In genomic region chr9:6716766-6717165, GRCh38 we compare ENCODE assay signal across 1 cellular context.
TF ChIP-seq lines count a peak whose summit lies in the region.

No MANE protein-coding gene starts in this region.

TF ChIP-seq in HepG2, 621 proteins besides CTCF, POLR2A, EP300 and RAD21 (continued from another document):
- TF ChIP-seq, protein P1, sequence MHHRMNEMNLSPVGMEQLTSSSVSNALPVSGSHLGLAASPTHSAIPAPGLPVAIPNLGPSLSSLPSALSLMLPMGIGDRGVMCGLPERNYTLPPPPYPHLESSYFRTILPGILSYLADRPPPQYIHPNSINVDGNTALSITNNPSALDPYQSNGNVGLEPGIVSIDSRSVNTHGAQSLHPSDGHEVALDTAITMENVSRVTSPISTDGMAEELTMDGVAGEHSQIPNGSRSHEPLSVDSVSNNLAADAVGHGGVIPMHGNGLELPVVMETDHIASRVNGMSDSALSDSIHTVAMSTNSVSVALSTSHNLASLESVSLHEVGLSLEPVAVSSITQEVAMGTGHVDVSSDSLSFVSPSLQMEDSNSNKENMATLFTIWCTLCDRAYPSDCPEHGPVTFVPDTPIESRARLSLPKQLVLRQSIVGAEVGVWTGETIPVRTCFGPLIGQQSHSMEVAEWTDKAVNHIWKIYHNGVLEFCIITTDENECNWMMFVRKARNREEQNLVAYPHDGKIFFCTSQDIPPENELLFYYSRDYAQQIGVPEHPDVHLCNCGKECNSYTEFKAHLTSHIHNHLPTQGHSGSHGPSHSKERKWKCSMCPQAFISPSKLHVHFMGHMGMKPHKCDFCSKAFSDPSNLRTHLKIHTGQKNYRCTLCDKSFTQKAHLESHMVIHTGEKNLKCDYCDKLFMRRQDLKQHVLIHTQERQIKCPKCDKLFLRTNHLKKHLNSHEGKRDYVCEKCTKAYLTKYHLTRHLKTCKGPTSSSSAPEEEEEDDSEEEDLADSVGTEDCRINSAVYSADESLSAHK (CRISPR knock-in tag; IDR thresholded peaks at IDR 0.05; ENCODE audit: borderline replicate concordance) = no peak
TF ChIP-seq in HepG2: peak in this region for 1.
